ENCODE assay signal across 1 cellular context in the genomic region with DNA sequence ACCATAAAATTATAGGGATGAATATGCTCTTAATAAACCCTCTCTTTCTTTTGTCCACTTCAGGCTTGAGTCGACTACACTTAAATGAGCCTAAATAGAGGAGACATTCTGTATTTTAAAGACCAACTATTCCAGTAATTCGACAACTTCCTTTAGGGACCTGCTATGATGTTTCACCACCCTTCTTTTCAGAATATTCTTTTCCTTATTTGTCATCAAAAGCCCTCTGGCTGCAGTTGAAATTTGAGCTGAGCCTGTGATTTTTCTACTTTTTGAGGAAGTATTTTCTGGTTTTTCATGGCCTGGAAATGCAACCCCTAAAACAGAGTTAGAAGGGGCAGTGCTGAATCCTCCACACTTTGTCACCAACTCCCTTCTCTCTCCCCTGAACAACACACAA.
TF ChIP-seq lines count a peak whose summit lies in the region.

No MANE protein-coding gene starts in this region.

TF ChIP-seq in GM23338, 12 proteins besides CTCF, POLR2A, EP300 and RAD21 (continued from another document):
- TF ChIP-seq, protein P1, sequence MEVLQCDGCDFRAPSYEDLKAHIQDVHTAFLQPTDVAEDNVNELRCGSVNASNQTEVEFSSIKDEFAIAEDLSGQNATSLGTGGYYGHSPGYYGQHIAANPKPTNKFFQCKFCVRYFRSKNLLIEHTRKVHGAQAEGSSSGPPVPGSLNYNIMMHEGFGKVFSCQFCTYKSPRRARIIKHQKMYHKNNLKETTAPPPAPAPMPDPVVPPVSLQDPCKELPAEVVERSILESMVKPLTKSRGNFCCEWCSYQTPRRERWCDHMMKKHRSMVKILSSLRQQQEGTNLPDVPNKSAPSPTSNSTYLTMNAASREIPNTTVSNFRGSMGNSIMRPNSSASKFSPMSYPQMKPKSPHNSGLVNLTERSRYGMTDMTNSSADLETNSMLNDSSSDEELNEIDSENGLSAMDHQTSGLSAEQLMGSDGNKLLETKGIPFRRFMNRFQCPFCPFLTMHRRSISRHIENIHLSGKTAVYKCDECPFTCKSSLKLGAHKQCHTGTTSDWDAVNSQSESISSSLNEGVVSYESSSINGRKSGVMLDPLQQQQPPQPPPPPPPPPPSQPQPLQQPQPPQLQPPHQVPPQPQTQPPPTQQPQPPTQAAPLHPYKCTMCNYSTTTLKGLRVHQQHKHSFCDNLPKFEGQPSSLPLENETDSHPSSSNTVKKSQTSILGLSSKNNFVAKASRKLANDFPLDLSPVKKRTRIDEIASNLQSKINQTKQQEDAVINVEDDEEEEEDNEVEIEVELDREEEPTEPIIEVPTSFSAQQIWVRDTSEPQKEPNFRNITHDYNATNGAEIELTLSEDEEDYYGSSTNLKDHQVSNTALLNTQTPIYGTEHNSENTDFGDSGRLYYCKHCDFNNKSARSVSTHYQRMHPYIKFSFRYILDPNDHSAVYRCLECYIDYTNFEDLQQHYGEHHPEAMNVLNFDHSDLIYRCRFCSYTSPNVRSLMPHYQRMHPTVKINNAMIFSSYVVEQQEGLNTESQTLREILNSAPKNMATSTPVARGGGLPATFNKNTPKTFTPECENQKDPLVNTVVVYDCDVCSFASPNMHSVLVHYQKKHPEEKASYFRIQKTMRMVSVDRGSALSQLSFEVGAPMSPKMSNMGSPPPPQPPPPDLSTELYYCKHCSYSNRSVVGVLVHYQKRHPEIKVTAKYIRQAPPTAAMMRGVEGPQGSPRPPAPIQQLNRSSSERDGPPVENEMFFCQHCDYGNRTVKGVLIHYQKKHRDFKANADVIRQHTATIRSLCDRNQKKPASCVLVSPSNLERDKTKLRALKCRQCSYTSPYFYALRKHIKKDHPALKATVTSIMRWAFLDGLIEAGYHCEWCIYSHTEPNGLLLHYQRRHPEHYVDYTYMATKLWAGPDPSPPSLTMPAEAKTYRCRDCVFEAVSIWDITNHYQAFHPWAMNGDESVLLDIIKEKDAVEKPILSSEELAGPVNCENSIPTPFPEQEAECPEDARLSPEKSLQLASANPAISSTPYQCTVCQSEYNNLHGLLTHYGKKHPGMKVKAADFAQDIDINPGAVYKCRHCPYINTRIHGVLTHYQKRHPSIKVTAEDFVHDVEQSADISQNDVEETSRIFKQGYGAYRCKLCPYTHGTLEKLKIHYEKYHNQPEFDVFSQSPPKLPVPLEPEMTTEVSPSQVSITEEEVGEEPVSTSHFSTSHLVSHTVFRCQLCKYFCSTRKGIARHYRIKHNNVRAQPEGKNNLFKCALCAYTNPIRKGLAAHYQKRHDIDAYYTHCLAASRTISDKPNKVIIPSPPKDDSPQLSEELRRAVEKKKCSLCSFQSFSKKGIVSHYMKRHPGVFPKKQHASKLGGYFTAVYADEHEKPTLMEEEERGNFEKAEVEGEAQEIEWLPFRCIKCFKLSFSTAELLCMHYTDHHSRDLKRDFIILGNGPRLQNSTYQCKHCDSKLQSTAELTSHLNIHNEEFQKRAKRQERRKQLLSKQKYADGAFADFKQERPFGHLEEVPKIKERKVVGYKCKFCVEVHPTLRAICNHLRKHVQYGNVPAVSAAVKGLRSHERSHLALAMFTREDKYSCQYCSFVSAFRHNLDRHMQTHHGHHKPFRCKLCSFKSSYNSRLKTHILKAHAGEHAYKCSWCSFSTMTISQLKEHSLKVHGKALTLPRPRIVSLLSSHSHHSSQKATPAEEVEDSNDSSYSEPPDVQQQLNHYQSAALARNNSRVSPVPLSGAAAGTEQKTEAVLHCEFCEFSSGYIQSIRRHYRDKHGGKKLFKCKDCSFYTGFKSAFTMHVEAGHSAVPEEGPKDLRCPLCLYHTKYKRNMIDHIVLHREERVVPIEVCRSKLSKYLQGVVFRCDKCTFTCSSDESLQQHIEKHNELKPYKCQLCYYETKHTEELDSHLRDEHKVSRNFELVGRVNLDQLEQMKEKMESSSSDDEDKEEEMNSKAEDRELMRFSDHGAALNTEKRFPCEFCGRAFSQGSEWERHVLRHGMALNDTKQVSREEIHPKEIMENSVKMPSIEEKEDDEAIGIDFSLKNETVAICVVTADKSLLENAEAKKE (CRISPR knock-in tag; IDR thresholded peaks at IDR 0.05): no peak
- no peak for TF ChIP-seq CREB1 (CRISPR knock-in tag; IDR thresholded peaks at IDR 0.05; ENCODE audit: low read depth)
